Comparison of ENCODE assay signal across 9 cellular contexts in genomic region chr5:65062684-65063083, GRCh38.
DNase-seq lines count a peak whose midpoint lies in the region; ATAC-seq and TF ChIP-seq lines count a peak whose summit lies in the region.
"Had no signal": no experiment of that assay in that cellular context is flagged by ENCODE, and none has a peak within 500 bp of the region (broad histone marks: within the 10 kb centered on the region; RNA-seq: fewer than 3 reads in every experiment).

No MANE protein-coding gene starts in this region.

- ATAC-seq in Right ventricle myocardium inferior (peak; percentile 94), GM18867 (IDR thresholded peaks at IDR 0.05; ENCODE audit: unreplicated experiment) (no peak)

- peak overlapping the region; percentile 72 for H3K27ac ChIP-seq in brain microvascular endothelial cell

- no peak for TF ChIP-seq CTCF in brain microvascular endothelial cell (IDR thresholded peaks at IDR 0.05; ENCODE audit: low read depth, low read length, missing control alignments)
- TF ChIP-seq CTCF in BE2C (IDR thresholded peaks at IDR 0.05; ENCODE audit: low read depth, low read length): no peak

- H3K4me3 ChIP-seq in brain microvascular endothelial cell (ENCODE audit: low read depth, low read length) (no peak overlapping the region), BE2C (ENCODE audit: low read depth, low read length) (no peak overlapping the region)

- H3K27me3 ChIP-seq in brain microvascular endothelial cell (replicated peaks) (no peaks in the 10 kb centered on the region), BE2C (0 out of 2 replicates have a peak, but pooled peaks cover 4% of the 10 kb centered on the region)

- intact Hi-C loops in Right ventricle myocardium inferior (cut with DNase I): no loop called here
- intact Hi-C loops in cardiac septum (cut with DNase I): loop anchor here (2.0 to 5.0 kb wide), 2 partner anchors 22 to 40 kb away; no protein-coding TSS in a partner anchor

- no peaks in the 10 kb centered on the region for H3K36me3 ChIP-seq in brain microvascular endothelial cell (replicated peaks)
- H3K36me3 ChIP-seq in BE2C: no peaks in the 10 kb centered on the region

- H3K9me3 ChIP-seq in BE2C: no peaks in the 10 kb centered on the region

- no peaks in the 10 kb centered on the region for H3K4me1 ChIP-seq in BE2C

- no peak for DNase-seq in Right ventricle myocardium inferior (ENCODE audit: missing footprints)
- DNase-seq in cardiac septum (ENCODE audit: low spot score): no peak
- DNase-seq in brain microvascular endothelial cell: peak; percentile 88
- DNase-seq in kidney glomerular epithelial cell (lab: John Stamatoyannopoulos, UW): peak; percentile 37
- no peak for DNase-seq in NCI-H187 (lab: John Stamatoyannopoulos, UW)
- DNase-seq in globus pallidus (ENCODE audit: low spot score): no peak
- DNase-seq in BE2C: no peak
- DNase-seq: CD4-positive, CD25-positive, alpha-beta regulatory T cell had no signal

- in situ Hi-C loops in brain microvascular endothelial cell (cut with HindIII; ENCODE audit: low pct_ligation_motif_present, low sequenced_read_pairs): no loop called here

Comparison
In these comparisons a context has a peak if more than half of its experiments do, and no peak if none do; other contexts are left out.
1. DNase-seq: peak in brain microvascular endothelial cell (single experiment) and kidney glomerular epithelial cell (single experiment); none in Right ventricle myocardium inferior (single experiment), cardiac septum (single experiment), NCI-H187 (0 of 2), globus pallidus (single experiment) and BE2C (single experiment).